Comparison of ENCODE assay signal across 32 cellular contexts in the genomic region with DNA sequence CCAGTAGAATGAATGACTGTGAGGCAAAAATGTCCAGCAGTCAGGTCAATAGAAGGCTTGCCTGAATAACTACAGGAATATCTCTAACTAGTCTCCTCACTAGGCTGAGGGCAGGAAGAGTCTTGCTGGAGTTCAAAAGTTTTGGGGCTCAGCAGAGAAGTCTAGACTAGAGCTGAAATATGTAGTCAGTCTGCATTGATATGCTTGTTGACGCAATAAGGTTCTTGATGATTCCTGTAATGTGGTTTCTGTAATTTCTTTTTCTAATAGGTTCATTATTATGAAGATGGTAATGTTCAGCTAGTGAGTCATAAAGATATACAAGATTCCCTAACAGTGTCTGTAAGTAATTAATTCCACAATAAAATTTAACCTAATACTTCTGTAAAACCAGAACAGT. TPM values are rescaled to one million over a fixed set of nuclear protein-coding genes. Genes with fewer than 3 reads are reported as not detected.
DNase-seq lines count a peak whose midpoint lies in the region; ATAC-seq and TF ChIP-seq lines count a peak whose summit lies in the region.
"Had no signal": no experiment of that assay in that cellular context is flagged by ENCODE, and none has a peak within 500 bp of the region (broad histone marks: within the 10 kb centered on the region; RNA-seq: fewer than 3 reads in every experiment).

No MANE protein-coding gene starts in this region.

- H3K4me1 ChIP-seq in foreskin keratinocyte = no peaks in the 10 kb centered on the region
- H3K4me1 ChIP-seq: tibial artery had no signal

- no peaks in the 10 kb centered on the region for H3K27me3 ChIP-seq in foreskin keratinocyte
- H3K27me3 ChIP-seq: heart left ventricle, tibial artery had no signal

- TF ChIP-seq CTCF in AG09319 (IDR thresholded peaks at IDR 0.05; ENCODE audit: low read depth, low read length) (no peak), foreskin keratinocyte (conservative IDR thresholded peaks at IDR 0.05) (no peak)

- no peak for ATAC-seq in foreskin keratinocyte
- no peak for ATAC-seq in GM19455 (IDR thresholded peaks at IDR 0.05; ENCODE audit: unreplicated experiment)
- ATAC-seq: activated CD8-positive, alpha-beta T cell treated with anti-CD3 and anti-CD28 coated beads for 36 hours; heart left ventricle; PC-3; sciatic nerve had no signal

- H3K27ac ChIP-seq in foreskin keratinocyte = no peak overlapping the region
- H3K27ac ChIP-seq: epithelial cell of prostate, KMS-11, tibial artery had no signal

- peak; percentile 11 for DNase-seq in AG09319 (ENCODE audit: extremely low read depth, low read depth)
- peak; percentile 31 for DNase-seq in GM03348 (ENCODE audit: low spot score)
- peak; percentile 40 for DNase-seq in amniotic epithelial cell (ENCODE audit: low read depth)
- peak; percentile 11 to 44 for DNase-seq in foreskin keratinocyte
- no peak for DNase-seq in NCI-H446 (lab: John Stamatoyannopoulos, UW)
- no peak for DNase-seq in NOMO-1 treated with dmso at 0.1 percent for 144 hours (lab: John Stamatoyannopoulos, UW; ENCODE audit: unreplicated experiment)
- DNase-seq: activated CD4-positive, alpha-beta T cell treated with anti-CD3 and anti-CD28 coated beads for 1 hour; activated CD8-positive, alpha-beta memory T cell treated with anti-CD3 and anti-CD28 coated beads, Interleukin-2, amount 50 U/mL, for 48 hours; activated CD8-positive, alpha-beta T cell treated with anti-CD3 and anti-CD28 coated beads for 36 hours; activated naive CD4-positive, alpha-beta T cell treated with anti-CD3 and anti-CD28 coated beads, Interleukin-2, amount 10 ng/mL, durations not matched to agents 7 days and 5 days; amniotic stem cell; CD4-positive, CD25-positive, alpha-beta regulatory T cell; effector CD4-positive, alpha-beta T cell; HCEC 1CT; heart left ventricle; midbrain; MM.1S; naive B cell; NCI-H1417; NCI-H2029 treated with DMSO at 0.1 percent for 48 hours; NCI-H2227 treated with DMSO at 0.1 percent for 48 hours; NCI-H526 treated with DMSO at 0.1 percent for 48 hours; NK-92 treated with Interleukin-12 subunit alpha and Interleukin-12 subunit beta, amount 100 ng/mL, for 24 hours; nucleus accumbens; PC-3; stimulated activated CD4-positive, alpha-beta T cell treated with anti-CD3 and anti-CD28 coated beads, Interleukin-12 subunit alpha, Interleukin-12 subunit beta, amount 100 ng/mL, for 4 hours; stimulated activated CD4-positive, alpha-beta T cell treated with anti-CD3 and anti-CD28 coated beads, Interleukin-4, amount 100 ng/mL, for 1 hour; tibial artery had no signal

RNA-seq across cellular contexts. Expression of gene ST7, which starts 41.5 kb away (rescaled TPM):
- 15.4 and 15.6 TPM in 2 replicates for total RNA-seq in foreskin keratinocyte
- polyA plus RNA-seq in foreskin keratinocyte = 11.7 and 13.3 TPM in 2 replicates

RNA-seq across cellular contexts. Expression of gene CAPZA2, which starts 49.4 kb away (rescaled TPM):
- 112 and 116 TPM in 2 replicates for total RNA-seq in foreskin keratinocyte
- 37.2 and 49.6 TPM in 2 replicates for polyA plus RNA-seq in foreskin keratinocyte

Comparison
In these comparisons a context has a peak if more than half of its experiments do, and no peak if none do; other contexts are left out.
1. DNase-seq: peak in AG09319 (single experiment), GM03348 (single experiment), amniotic epithelial cell (single experiment) and foreskin keratinocyte (2 of 2); none in NCI-H446 (0 of 2) and NOMO-1 treated with dmso at 0.1 percent for 144 hours (single experiment).